ENCODE assay signal across 20 cellular contexts in the genomic region with DNA sequence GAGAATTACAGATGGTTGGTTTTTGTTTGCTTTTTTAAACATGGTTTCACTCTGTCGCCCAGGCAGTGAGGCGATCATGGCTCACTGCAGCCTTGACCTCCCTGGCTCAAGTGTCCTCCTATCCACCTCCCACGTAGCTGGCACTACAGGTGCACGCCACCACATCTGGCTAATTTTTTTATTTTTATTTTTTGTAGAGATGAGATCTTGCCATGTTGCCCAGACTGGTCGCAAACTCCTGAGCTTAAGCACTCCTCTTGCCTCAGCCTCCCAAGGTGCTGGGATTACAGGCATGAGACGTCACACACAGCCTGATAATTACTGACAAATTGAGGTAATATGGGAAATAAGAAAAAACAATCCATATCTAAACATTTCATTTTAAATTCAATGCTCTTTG.
DNase-seq lines count a peak whose midpoint lies in the region; ATAC-seq and TF ChIP-seq lines count a peak whose summit lies in the region.
"Had no signal": no experiment of that assay in that cellular context is flagged by ENCODE, and none has a peak within 500 bp of the region (broad histone marks: within the 10 kb centered on the region; RNA-seq: fewer than 3 reads in every experiment).

No MANE protein-coding gene starts in this region.

- no peak overlapping the region for H3K27ac ChIP-seq in IMR-90 (ENCODE audit: insufficient read depth, low read length)
- no peak overlapping the region for H3K27ac ChIP-seq in coronary artery
- H3K27ac ChIP-seq: 22Rv1, BLaER1, C4-2B had no signal

- no peaks in the 10 kb centered on the region for H3K27me3 ChIP-seq in IMR-90 (ENCODE audit: control insufficient read depth, insufficient read depth, low read length)
- H3K27me3 ChIP-seq: BLaER1 had no signal

- no peak for TF ChIP-seq RAD21 in IMR-90 (IDR thresholded peaks at IDR 0.05; ENCODE audit: low read length)

- H4K8ac ChIP-seq in IMR-90 (ENCODE audit: low read depth in 2 of 2, low read length in 2 of 2): no peak overlapping the region

- H3K9me3 ChIP-seq in IMR-90 (ENCODE audit: control insufficient read depth, insufficient read depth, low read length): no peaks in the 10 kb centered on the region
- H3K9me3 ChIP-seq: Caco-2, HAP-1 had no signal

- no peak overlapping the region for H3K4me2 ChIP-seq in IMR-90 (ENCODE audit: low read depth, low read length)
- H3K4me2 ChIP-seq: BLaER1 had no signal

- peak overlapping the region; percentile 43 for H2AFZ ChIP-seq in IMR-90 (replicated peaks; ENCODE audit: low read length, poor library complexity)

- H3K14ac ChIP-seq in IMR-90 (replicated peaks; ENCODE audit: low read depth, low read length): no peak overlapping the region

- no peaks in the 10 kb centered on the region for H3K4me1 Mint-ChIP-seq in activated CD8-positive, alpha-beta memory T cell treated with anti-CD3 and anti-CD28 coated beads, Interleukin-2, amount 10 ng/mL, durations not matched to agents 7 days and 5 days
- H3K4me1 Mint-ChIP-seq in nephron progenitor cell: no peaks in the 10 kb centered on the region
- H3K4me1 Mint-ChIP-seq: B cell; CD4-positive, CD25-positive, alpha-beta regulatory T cell had no signal

- CTCF ChIA-PET in activated CD8-positive, alpha-beta memory T cell treated with anti-CD3 and anti-CD28 coated beads, Interleukin-2, amount 10 ng/mL, durations not matched to agents 7 days and 5 days (lab: Charles Lee): no interaction called here
- CTCF ChIA-PET in IMR-90 (lab: Yijun Ruan, JAX): no interaction called here

- ATAC-seq in activated CD8-positive, alpha-beta memory T cell treated with anti-CD3 and anti-CD28 coated beads, Interleukin-2, amount 10 ng/mL, durations not matched to agents 7 days and 5 days: no peak
- ATAC-seq in IMR-90 (ENCODE audit: low read depth) (no peak), HG03442 (IDR thresholded peaks at IDR 0.05; ENCODE audit: unreplicated experiment) (no peak), HG03095 (IDR thresholded peaks at IDR 0.05; ENCODE audit: unreplicated experiment) (no peak)
- ATAC-seq: CD8-positive, alpha-beta T cell had no signal

- no peak for TF ChIP-seq CTCF in IMR-90 (conservative IDR thresholded peaks at IDR 0.05; ENCODE audit: low read depth, low read length)
- TF ChIP-seq CTCF in coronary artery (IDR thresholded peaks at IDR 0.05): no peak
- TF ChIP-seq CTCF in nephron progenitor cell (IDR thresholded peaks at IDR 0.05): no peak

- H3K36me3 Mint-ChIP-seq in activated CD8-positive, alpha-beta memory T cell treated with anti-CD3 and anti-CD28 coated beads, Interleukin-2, amount 10 ng/mL, durations not matched to agents 7 days and 5 days: no peaks in the 10 kb centered on the region
- no peaks in the 10 kb centered on the region for H3K36me3 Mint-ChIP-seq in nephron progenitor cell (ENCODE audit: low read depth)
- H3K36me3 Mint-ChIP-seq: CD4-positive, CD25-positive, alpha-beta regulatory T cell; CD8-positive, alpha-beta T cell had no signal

- no peak overlapping the region for H4K5ac ChIP-seq in IMR-90 (ENCODE audit: low read depth, low read length)

- peak; percentile 21 for DNase-seq in activated CD8-positive, alpha-beta memory T cell treated with anti-CD3 and anti-CD28 coated beads, Interleukin-2, amount 10 ng/mL, durations not matched to agents 7 days and 5 days
- DNase-seq in activated CD8-positive, alpha-beta memory T cell treated with anti-CD3 and anti-CD28 coated beads, Interleukin-2, amount 50 U/mL, for 4 hours: no peak
- no peak for DNase-seq in IMR-90
- DNase-seq in coronary artery (ENCODE audit: low spot score): peak; percentile 29
- peak; percentile 17 for DNase-seq in islet precursor cell
- DNase-seq in nephron progenitor cell: no peak
- DNase-seq: Caco-2; CD4-positive, CD25-positive, alpha-beta regulatory T cell; DMS153; DND-41; GOT3; HFFc6 had no signal

- dilution Hi-C loops in IMR-90 (cut with HindIII; ENCODE audit: low sequenced_read_pairs, unreplicated experiment): no loop called here

- no peaks in the 10 kb centered on the region for H3K4me1 ChIP-seq in IMR-90 (ENCODE audit: control insufficient read depth, insufficient read depth, low read length)
- H3K4me1 ChIP-seq: BLaER1, Caco-2, HAP-1 had no signal

- in situ Hi-C loops in IMR-90 (cut with MboI; ENCODE audit: low sequenced_read_pairs): no loop called here

- no TSS peak for BruUV-seq in IMR-90 (replicated peaks; lab: Mats Ljungman, UMichigan)

- H2AK9ac ChIP-seq in IMR-90 (replicated peaks; ENCODE audit: low read depth, low read length, poor library complexity): no peak overlapping the region

- no peaks in the 10 kb centered on the region for H4K20me1 ChIP-seq in IMR-90 (ENCODE audit: insufficient read depth, low read length)
- H4K20me1 ChIP-seq: BLaER1 had no signal

- no peak overlapping the region for H4K91ac ChIP-seq in IMR-90 (ENCODE audit: insufficient read depth, low read depth, low read length)

- H2BK5ac ChIP-seq in IMR-90 (ENCODE audit: low read depth, low read length, poor library complexity, severe bottlenecking): no peak overlapping the region

- H3K4me3 Mint-ChIP-seq in activated CD8-positive, alpha-beta memory T cell treated with anti-CD3 and anti-CD28 coated beads, Interleukin-2, amount 10 ng/mL, durations not matched to agents 7 days and 5 days: no peak overlapping the region
- H3K4me3 Mint-ChIP-seq in nephron progenitor cell: no peak overlapping the region
- H3K4me3 Mint-ChIP-seq: B cell; CD4-positive, CD25-positive, alpha-beta regulatory T cell; CD8-positive, alpha-beta T cell; HFFc6 had no signal

- intact Hi-C loops in IMR-90 (cut with micrococcal nuclease): no loop called here

- H3K9me1 ChIP-seq in IMR-90 (ENCODE audit: insufficient read depth, low read length): no peaks in the 10 kb centered on the region

- H3K56ac ChIP-seq in IMR-90 (ENCODE audit: extremely low read depth, insufficient read depth, low read length): no peak overlapping the region

- no peaks in the 10 kb centered on the region for H3K27me3 Mint-ChIP-seq in activated CD8-positive, alpha-beta memory T cell treated with anti-CD3 and anti-CD28 coated beads, Interleukin-2, amount 10 ng/mL, durations not matched to agents 7 days and 5 days
- no peaks in the 10 kb centered on the region for H3K27me3 Mint-ChIP-seq in nephron progenitor cell (ENCODE audit: low read depth, poor library complexity)
- H3K27me3 Mint-ChIP-seq: B cell; CD4-positive, CD25-positive, alpha-beta regulatory T cell had no signal

- no CpG with 5 or more reads among the region's 6 CpGs for WGBS in IMR-90 (ENCODE audit: extremely low coverage in 2 of 2, insufficient read length in 1 of 2), 2 experiments

- H3K4ac ChIP-seq in IMR-90 (ENCODE audit: low read depth, low read length): no peak overlapping the region

- no peak overlapping the region for H3K4me3 ChIP-seq in IMR-90 (ENCODE audit: insufficient read depth, low read depth, low read length)
- H3K4me3 ChIP-seq in coronary artery: no peak overlapping the region
- H3K4me3 ChIP-seq: BLaER1, HAP-1 had no signal

- no peaks in the 10 kb centered on the region for H3K36me3 ChIP-seq in IMR-90 (ENCODE audit: control insufficient read depth, insufficient read depth, low read length)
- H3K36me3 ChIP-seq: BLaER1, HAP-1 had no signal

- no peak for TF ChIP-seq POLR2A in IMR-90 (IDR thresholded peaks at IDR 0.05; ENCODE audit: low read depth, low read length)

- no peaks in the 10 kb centered on the region for H3K79me1 ChIP-seq in IMR-90 (ENCODE audit: low read depth in 1 of 2, low read length in 2 of 2)

- POLR2A ChIA-PET in IMR-90 (lab: Charles Lee; ENCODE audit: unreplicated experiment): no interaction called here

- no peak overlapping the region for H3K27ac Mint-ChIP-seq in activated CD8-positive, alpha-beta memory T cell treated with anti-CD3 and anti-CD28 coated beads, Interleukin-2, amount 10 ng/mL, durations not matched to agents 7 days and 5 days
- no peak overlapping the region for H3K27ac Mint-ChIP-seq in nephron progenitor cell
- H3K27ac Mint-ChIP-seq: B cell; CD4-positive, CD25-positive, alpha-beta regulatory T cell; CD8-positive, alpha-beta T cell; HFFc6 had no signal

- no peak overlapping the region for H2BK20ac ChIP-seq in IMR-90 (ENCODE audit: low read depth, low read length)

- H2AK5ac ChIP-seq in IMR-90 (ENCODE audit: low read depth, low read length): no peak overlapping the region

- no peak overlapping the region for H3K23ac ChIP-seq in IMR-90 (ENCODE audit: low read depth, low read length)

- no peak overlapping the region for H3K18ac ChIP-seq in IMR-90 (ENCODE audit: low read depth, low read length)

- no peak overlapping the region for H2BK120ac ChIP-seq in IMR-90 (ENCODE audit: low read depth, low read length)

- peaks cover 4% of the 10 kb centered on the region for H3K9me3 Mint-ChIP-seq in activated CD8-positive, alpha-beta memory T cell treated with anti-CD3 and anti-CD28 coated beads, Interleukin-2, amount 10 ng/mL, durations not matched to agents 7 days and 5 days (ENCODE audit: low read depth)
- peaks cover 6% of the 10 kb centered on the region for H3K9me3 Mint-ChIP-seq in nephron progenitor cell
- H3K9me3 Mint-ChIP-seq: CD8-positive, alpha-beta T cell had no signal

- H3K9ac ChIP-seq in IMR-90 (ENCODE audit: low read depth, low read length): no peak overlapping the region
- H3K9ac ChIP-seq: BLaER1 had no signal

- no peak overlapping the region for H2BK15ac ChIP-seq in IMR-90 (ENCODE audit: low read depth, low read length)

TF ChIP-seq in IMR-90, 13 proteins besides CTCF, POLR2A, EP300 and RAD21:
- TF ChIP-seq FOS (IDR thresholded peaks at IDR 0.05; ENCODE audit: low read depth, low read length) (no peak), SMC3 (IDR thresholded peaks at IDR 0.05; ENCODE audit: low read depth, low read length) (no peak), MAZ (IDR thresholded peaks at IDR 0.05; ENCODE audit: borderline replicate concordance, low read depth, low read length) (no peak), ELK1 (IDR thresholded peaks at IDR 0.05; ENCODE audit: borderline replicate concordance, low read depth, low read length) (no peak), RCOR1 (IDR thresholded peaks at IDR 0.05; ENCODE audit: insufficient replicate concordance, low read length) (no peak)

Comparison
In these comparisons a context has a peak if more than half of its experiments do, and no peak if none do; other contexts are left out.
1. DNase-seq: peak in activated CD8-positive, alpha-beta memory T cell treated with anti-CD3 and anti-CD28 coated beads, Interleukin-2, amount 10 ng/mL, durations not matched to agents 7 days and 5 days (single experiment), coronary artery (single experiment) and islet precursor cell (single experiment); none in activated CD8-positive, alpha-beta memory T cell treated with anti-CD3 and anti-CD28 coated beads, Interleukin-2, amount 50 U/mL, for 4 hours (single experiment), IMR-90 (single experiment) and nephron progenitor cell (single experiment).